ENCODE assay signal across 15 cellular contexts in the genomic region with DNA sequence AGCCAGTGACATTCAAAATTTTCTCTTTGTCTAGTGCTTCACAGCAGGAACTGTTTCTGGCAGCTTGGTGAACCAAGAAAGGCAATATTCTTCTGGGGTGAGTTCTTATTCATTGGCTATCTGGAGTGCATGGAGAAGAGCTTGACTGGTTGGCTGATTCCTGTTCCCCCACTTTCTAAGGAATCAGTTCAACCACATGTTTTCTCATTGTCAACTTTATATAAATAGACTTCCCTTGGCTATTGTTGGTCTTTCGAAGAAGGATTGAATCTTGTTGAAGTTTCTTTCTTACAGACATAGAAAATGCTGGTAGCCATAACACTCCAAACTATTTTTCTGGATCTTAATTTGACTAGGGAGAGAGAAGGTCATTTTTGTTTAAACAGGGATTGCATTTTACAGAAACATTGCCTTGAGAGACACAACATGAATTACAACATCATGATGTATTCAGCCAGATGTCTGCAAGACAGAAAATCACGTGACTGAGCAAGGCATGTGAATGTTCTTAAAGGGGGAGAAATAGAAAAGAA.
DNase-seq lines count a peak whose midpoint lies in the region; ATAC-seq and TF ChIP-seq lines count a peak whose summit lies in the region.
"Had no signal": no experiment of that assay in that cellular context is flagged by ENCODE, and none has a peak within 500 bp of the region (broad histone marks: within the 10 kb centered on the region; RNA-seq: fewer than 3 reads in every experiment).

No MANE protein-coding gene starts in this region.

- ATAC-seq in gastroesophageal sphincter (peak; percentile 78), SK-N-SH treated with all-trans-retinoic acid at 6 μM for 48 hours (no peak)
- no peak for ATAC-seq in activated T-cell treated with anti-CD3 and anti-CD28 coated beads, Interleukin-2, amount 50 U/mL, for 4 hours
- ATAC-seq: foreskin keratinocyte; stimulated activated naive CD8-positive, alpha-beta T cell treated with anti-CD3 and anti-CD28 coated beads, Interleukin-15, Interleukin-2, amounts not matched to agents 100 U/mL and 50 U/mL, for 24 hours had no signal

- no peak for TF ChIP-seq POLR2A in gastroesophageal sphincter (IDR thresholded peaks at IDR 0.05)

- H2BK12ac ChIP-seq in neuronal stem cell (ENCODE audit: low read length): no peak overlapping the region

- no peaks in the 10 kb centered on the region for H3K4me1 Mint-ChIP-seq in activated naive CD4-positive, alpha-beta T cell treated with anti-CD3 and anti-CD28 coated beads, Interleukin-2, amount 10 ng/mL, durations not matched to agents 7 days and 5 days
- H3K4me1 Mint-ChIP-seq in activated T-cell treated with anti-CD3 and anti-CD28 coated beads, Interleukin-2, amount 50 U/mL, for 4 hours (ENCODE audit: low read depth): no peaks in the 10 kb centered on the region
- H3K4me1 Mint-ChIP-seq: memory B cell had no signal

- no peaks in the 10 kb centered on the region for H3K36me3 ChIP-seq in adipocyte (ENCODE audit: control insufficient read depth, insufficient read depth, low read length, severe bottlenecking)
- H3K36me3 ChIP-seq in gastroesophageal sphincter: no peaks in the 10 kb centered on the region
- no peaks in the 10 kb centered on the region for H3K36me3 ChIP-seq in neuronal stem cell (replicated peaks in 1 of 2; ENCODE audit: control insufficient read depth in 2 of 2, insufficient read depth in 2 of 2, low read length in 2 of 2)
- H3K36me3 ChIP-seq: BLaER1 had no signal

- peak; percentile 60 for DNase-seq in AG10803 (ENCODE audit: low read depth)
- DNase-seq in adipocyte (ENCODE audit: low read depth): peak; percentile 80
- DNase-seq in neuronal stem cell (ENCODE audit: low spot score): no peak
- no peak for DNase-seq in activated naive CD4-positive, alpha-beta T cell treated with anti-CD3 and anti-CD28 coated beads, Interleukin-2, amount 10 ng/mL, durations not matched to agents 7 days and 5 days
- no peak for DNase-seq in stimulated activated CD4-positive, alpha-beta T cell treated with anti-CD3 and anti-CD28 coated beads, Interleukin-4, amount 100 ng/mL, for 24 hours
- no peak for DNase-seq in activated T-cell treated with anti-CD3 and anti-CD28 coated beads, Interleukin-2, amount 50 U/mL, for 4 hours
- DNase-seq: GF-D8; NCI-H2171 treated with DMSO at 0.1 percent for 48 hours; stimulated activated naive CD8-positive, alpha-beta T cell treated with anti-CD3 and anti-CD28 coated beads, Interleukin-15, Interleukin-2, amounts not matched to agents 100 U/mL and 50 U/mL, for 24 hours had no signal

- H3K27ac ChIP-seq in gastroesophageal sphincter (peak overlapping the region in 3 of 4 donors; percentile 13 to 48 (median 46)), neuronal stem cell (replicated peaks; ENCODE audit: low read length) (peak overlapping the region; percentile 79)
- H3K27ac ChIP-seq: BLaER1, foreskin keratinocyte, RWPE1 had no signal

- no peak overlapping the region for H4K91ac ChIP-seq in neuronal stem cell (ENCODE audit: low read depth, low read length, poor library complexity)

- no peak overlapping the region for H3K23ac ChIP-seq in neuronal stem cell (ENCODE audit: low read depth, low read length, poor library complexity)

- H2BK5ac ChIP-seq in neuronal stem cell (ENCODE audit: low read length): no peak overlapping the region

- no peak overlapping the region for H3K4me3 Mint-ChIP-seq in activated naive CD4-positive, alpha-beta T cell treated with anti-CD3 and anti-CD28 coated beads, Interleukin-2, amount 10 ng/mL, durations not matched to agents 7 days and 5 days
- no peak overlapping the region for H3K4me3 Mint-ChIP-seq in activated T-cell treated with anti-CD3 and anti-CD28 coated beads, Interleukin-2, amount 50 U/mL, for 4 hours
- H3K4me3 Mint-ChIP-seq: memory B cell had no signal

- peaks cover 39% of the 10 kb centered on the region for H3K4me1 ChIP-seq in adipocyte (ENCODE audit: control insufficient read depth, insufficient read depth, low read length)
- H3K4me1 ChIP-seq in gastroesophageal sphincter: peaks cover 0 to 12% (median 0%) of the 10 kb centered on the region in 3 donors
- peaks cover 8 to 31% of the 10 kb centered on the region in 2 donors for H3K4me1 ChIP-seq in neuronal stem cell (ENCODE audit: control insufficient read depth in 2 of 2, insufficient read depth in 1 of 2, low read depth in 1 of 2, low read length in 2 of 2)
- H3K4me1 ChIP-seq: BLaER1, foreskin keratinocyte had no signal

- H4K8ac ChIP-seq in neuronal stem cell (ENCODE audit: low read depth, low read length): no peak overlapping the region

- H3K36me3 Mint-ChIP-seq in activated naive CD4-positive, alpha-beta T cell treated with anti-CD3 and anti-CD28 coated beads, Interleukin-2, amount 10 ng/mL, durations not matched to agents 7 days and 5 days: no peaks in the 10 kb centered on the region
- no peaks in the 10 kb centered on the region for H3K36me3 Mint-ChIP-seq in activated T-cell treated with anti-CD3 and anti-CD28 coated beads, Interleukin-2, amount 50 U/mL, for 4 hours (ENCODE audit: insufficient read depth)
- H3K36me3 Mint-ChIP-seq: memory B cell had no signal

- no peak overlapping the region for H2BK120ac ChIP-seq in neuronal stem cell (ENCODE audit: low read depth, low read length)

- H3K9me3 Mint-ChIP-seq in activated naive CD4-positive, alpha-beta T cell treated with anti-CD3 and anti-CD28 coated beads, Interleukin-2, amount 10 ng/mL, durations not matched to agents 7 days and 5 days: no peaks in the 10 kb centered on the region
- H3K9me3 Mint-ChIP-seq in activated T-cell treated with anti-CD3 and anti-CD28 coated beads, Interleukin-2, amount 50 U/mL, for 4 hours: no peaks in the 10 kb centered on the region
- H3K9me3 Mint-ChIP-seq: memory B cell had no signal

- no peaks in the 10 kb centered on the region for H3K27me3 ChIP-seq in adipocyte (replicated peaks; ENCODE audit: control insufficient read depth, insufficient read depth, low read length)
- H3K27me3 ChIP-seq in gastroesophageal sphincter: no peaks in the 10 kb centered on the region
- H3K27me3 ChIP-seq in neuronal stem cell (ENCODE audit: control insufficient read depth in 3 of 3, insufficient read depth in 3 of 3, low read depth in 1 of 3, low read length in 3 of 3): no peaks in the 10 kb centered on the region
- H3K27me3 ChIP-seq: BLaER1, foreskin keratinocyte had no signal

- H3K27me3 Mint-ChIP-seq in activated naive CD4-positive, alpha-beta T cell treated with anti-CD3 and anti-CD28 coated beads, Interleukin-2, amount 10 ng/mL, durations not matched to agents 7 days and 5 days: no peaks in the 10 kb centered on the region
- no peaks in the 10 kb centered on the region for H3K27me3 Mint-ChIP-seq in activated T-cell treated with anti-CD3 and anti-CD28 coated beads, Interleukin-2, amount 50 U/mL, for 4 hours (ENCODE audit: low read depth)

- TF ChIP-seq CTCF in AG10803 (conservative IDR thresholded peaks at IDR 0.05; ENCODE audit: low read length): no peak
- TF ChIP-seq CTCF in gastroesophageal sphincter (IDR thresholded peaks at IDR 0.05): no peak

- H2AFZ ChIP-seq in neuronal stem cell (ENCODE audit: low read length): peak overlapping the region; percentile 72

- CTCF ChIA-PET in activated naive CD4-positive, alpha-beta T cell treated with anti-CD3 and anti-CD28 coated beads, Interleukin-2, amount 10 ng/mL, durations not matched to agents 7 days and 5 days (lab: Charles Lee): no interaction called here

- H3K4me3 ChIP-seq in AG10803 (ENCODE audit: low read length) (no peak overlapping the region), adipocyte (ENCODE audit: low read length) (peak overlapping the region; percentile 66), gastroesophageal sphincter (no peak overlapping the region), neuronal stem cell (ENCODE audit: low read length in 2 of 2) (no peak overlapping the region)
- H3K4me3 ChIP-seq: BLaER1 had no signal

- TF ChIP-seq EP300 in gastroesophageal sphincter (IDR thresholded peaks at IDR 0.05): no peak

- 4 to 13% methylated on average over 2 of the region's 2 CpGs for WGBS in gastroesophageal sphincter (ENCODE audit: low coverage in 1 of 2), 2 donors
- no CpG with 5 or more reads among the region's 2 CpGs for WGBS in neuronal stem cell (ENCODE audit: extremely low coverage in 2 of 2, insufficient read length in 2 of 2, insufficient replicate concordance in 1 of 2), 2 donors

- H3K14ac ChIP-seq in neuronal stem cell (ENCODE audit: low read length): no peak overlapping the region

- no peak overlapping the region for H2AK5ac ChIP-seq in neuronal stem cell (ENCODE audit: low read depth, low read length)

- H3K9me3 ChIP-seq in adipocyte (ENCODE audit: control insufficient read depth, low read length): no peaks in the 10 kb centered on the region
- no peaks in the 10 kb centered on the region for H3K9me3 ChIP-seq in gastroesophageal sphincter
- peaks cover 0 to 20% of the 10 kb centered on the region in 2 donors for H3K9me3 ChIP-seq in neuronal stem cell (replicated peaks in 1 of 2; ENCODE audit: control insufficient read depth in 2 of 2, insufficient read depth in 1 of 2, low read depth in 1 of 2, low read length in 2 of 2)
- H3K9me3 ChIP-seq: BLaER1 had no signal

- no peaks in the 10 kb centered on the region for H3K79me1 ChIP-seq in neuronal stem cell (ENCODE audit: low read depth, low read length)

- H3K27ac Mint-ChIP-seq in activated naive CD4-positive, alpha-beta T cell treated with anti-CD3 and anti-CD28 coated beads, Interleukin-2, amount 10 ng/mL, durations not matched to agents 7 days and 5 days: no peak overlapping the region
- H3K27ac Mint-ChIP-seq: memory B cell had no signal

- no peak overlapping the region for H3K4me2 ChIP-seq in neuronal stem cell (ENCODE audit: insufficient read depth, low read length, poor library complexity, severe bottlenecking)
- H3K4me2 ChIP-seq: BLaER1 had no signal

- H3K18ac ChIP-seq in neuronal stem cell (ENCODE audit: low read length): no peak overlapping the region

- no peak overlapping the region for H2BK15ac ChIP-seq in neuronal stem cell (ENCODE audit: low read length)

- H3K4ac ChIP-seq in neuronal stem cell (ENCODE audit: low read length): no peak overlapping the region

- H3K9ac ChIP-seq in adipocyte (ENCODE audit: low read length) (peak overlapping the region; percentile 69), neuronal stem cell (ENCODE audit: low read depth, low read length, poor library complexity) (no peak overlapping the region)
- H3K9ac ChIP-seq: BLaER1 had no signal

TF ChIP-seq in SK-N-SH treated with all-trans-retinoic acid at 6 μM for 48 hours, 23 proteins besides CTCF, POLR2A, EP300 and RAD21 (continues in another document):
- no peak for TF ChIP-seq ZNF565 (CRISPR knock-in tag; conservative IDR thresholded peaks at IDR 0.05; ENCODE audit: low read depth)
- TF ChIP-seq ESRRG (CRISPR knock-in tag; IDR thresholded peaks at IDR 0.05): no peak

Comparison
In these comparisons a context has a peak if more than half of its experiments do, and no peak if none do; other contexts are left out.
1. DNase-seq: peak in AG10803 (single experiment) and adipocyte (single experiment); none in neuronal stem cell (single experiment), activated naive CD4-positive, alpha-beta T cell treated with anti-CD3 and anti-CD28 coated beads, Interleukin-2, amount 10 ng/mL, durations not matched to agents 7 days and 5 days (single experiment), stimulated activated CD4-positive, alpha-beta T cell treated with anti-CD3 and anti-CD28 coated beads, Interleukin-4, amount 100 ng/mL, for 24 hours (single experiment) and activated T-cell treated with anti-CD3 and anti-CD28 coated beads, Interleukin-2, amount 50 U/mL, for 4 hours (single experiment).